In the genomic region with DNA sequence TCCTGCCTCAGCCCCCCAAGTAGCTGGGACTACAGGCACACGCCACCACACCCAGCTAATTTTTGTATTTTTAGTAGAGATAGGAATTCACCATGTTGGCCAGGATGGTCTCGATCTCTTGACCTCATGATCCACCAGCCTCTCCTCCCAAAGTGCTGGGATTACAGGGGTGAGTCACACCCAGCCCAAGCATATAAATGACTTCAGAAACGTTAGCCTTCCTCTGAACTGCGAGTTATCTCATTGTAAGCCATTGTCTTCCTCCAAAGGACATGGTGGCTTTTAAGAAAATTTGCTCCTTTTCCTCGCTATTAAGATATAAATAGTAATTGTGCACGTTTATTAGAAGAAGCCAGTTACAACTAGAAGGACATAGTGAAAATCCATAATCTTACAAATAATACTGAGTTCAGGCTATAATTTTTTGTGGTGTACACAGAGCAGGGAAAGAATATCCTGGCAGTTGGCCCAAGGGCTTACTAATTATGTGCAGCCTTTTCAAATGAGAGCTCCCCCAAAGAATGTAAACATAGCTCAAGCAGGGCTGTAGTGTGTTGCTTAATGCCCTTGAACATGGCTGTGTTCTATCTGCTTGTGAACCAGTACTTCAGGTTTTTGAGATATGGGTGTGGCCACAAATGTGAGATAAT, we compare ENCODE assay signal across 9 cellular contexts.
DNase-seq lines count a peak whose midpoint lies in the region; ATAC-seq, FAIRE-seq and TF ChIP-seq lines count a peak whose summit lies in the region.
"Had no signal": no experiment of that assay in that cellular context is flagged by ENCODE, and none has a peak within 500 bp of the region (broad histone marks: within the 10 kb centered on the region; RNA-seq: fewer than 3 reads in every experiment).

No MANE protein-coding gene starts in this region.

- peak; percentile 48 for FAIRE-seq in GM19239 (lab: Jason Lieb, UNC)
- FAIRE-seq in pancreas (lab: Jason Lieb, UNC): peak; percentile 61
- FAIRE-seq in RCC 7860 (lab: Jason Lieb, UNC): no peak

- no peaks in the 10 kb centered on the region for H3K27me3 ChIP-seq in colonic mucosa
- no peaks in the 10 kb centered on the region for H3K27me3 ChIP-seq in pancreas

- H3K27ac ChIP-seq in colonic mucosa (peak overlapping the region; percentile 0), pancreas (peak overlapping the region in 2 of 4 donors; percentile 11 to 49)

- no peaks in the 10 kb centered on the region for H3K9me3 Mint-ChIP-seq in activated CD4-positive, alpha-beta T cell treated with anti-CD3 and anti-CD28 coated beads for 36 hours (ENCODE audit: low read depth)
- H3K9me3 Mint-ChIP-seq: central memory CD8-positive, alpha-beta T cell had no signal

- POLR2A ChIA-PET in activated CD4-positive, alpha-beta T cell treated with anti-CD3 and anti-CD28 coated beads for 36 hours (lab: Charles Lee): no interaction called here

- H3K4me3 ChIP-seq in colonic mucosa: no peak overlapping the region
- no peak overlapping the region for H3K4me3 ChIP-seq in pancreas

- H3K36me3 ChIP-seq in colonic mucosa: no peaks in the 10 kb centered on the region
- no peaks in the 10 kb centered on the region for H3K36me3 ChIP-seq in pancreas

- H3K4me3 Mint-ChIP-seq in activated CD4-positive, alpha-beta T cell treated with anti-CD3 and anti-CD28 coated beads for 36 hours: no peak overlapping the region
- H3K4me3 Mint-ChIP-seq: central memory CD8-positive, alpha-beta T cell had no signal

- no peak overlapping the region for H3K27ac Mint-ChIP-seq in activated CD4-positive, alpha-beta T cell treated with anti-CD3 and anti-CD28 coated beads for 36 hours

- no peak overlapping the region for H3K9ac ChIP-seq in colonic mucosa (ENCODE audit: low read depth in 2 of 2, low read length in 2 of 2)

- 43 to 47% methylated on average over 6 of the region's 6 CpGs for WGBS in pancreas, 2 donors

- intact Hi-C loops in colonic mucosa (cut with DNase I) (no loop called here), pancreas (cut with DNase I) (no loop called here)
- intact Hi-C loops in activated CD4-positive, alpha-beta T cell treated with anti-CD3 and anti-CD28 coated beads for 36 hours (cut with DNase I, micrococcal nuclease): no loop called here

- H3K27me3 Mint-ChIP-seq in activated CD4-positive, alpha-beta T cell treated with anti-CD3 and anti-CD28 coated beads for 36 hours: no peaks in the 10 kb centered on the region
- H3K27me3 Mint-ChIP-seq: central memory CD8-positive, alpha-beta T cell had no signal

- H3K9me3 ChIP-seq in colonic mucosa (no peaks in the 10 kb centered on the region), pancreas (no peaks in the 10 kb centered on the region)

- H3K4me1 ChIP-seq in colonic mucosa: no peaks in the 10 kb centered on the region
- peaks cover 7 to 21% (median 13%) of the 10 kb centered on the region in 3 donors for H3K4me1 ChIP-seq in pancreas

- TF ChIP-seq CTCF in colonic mucosa (IDR thresholded peaks at IDR 0.05) (no peak), pancreas (IDR thresholded peaks at IDR 0.05) (no peak)

- ATAC-seq in pancreas (peak; percentile 95 to 98 (median 96)), HG03342 (IDR thresholded peaks at IDR 0.05; ENCODE audit: unreplicated experiment) (no peak)
- ATAC-seq in activated CD4-positive, alpha-beta T cell treated with anti-CD3 and anti-CD28 coated beads for 36 hours: no peak

- CTCF ChIA-PET in activated CD4-positive, alpha-beta T cell treated with anti-CD3 and anti-CD28 coated beads for 36 hours (lab: Charles Lee): interaction anchor here (1.1 kb wide), 1 partner anchor 52 kb away, joined by 3 read pairs; no protein-coding TSS in a partner anchor

- H3K36me3 Mint-ChIP-seq in activated CD4-positive, alpha-beta T cell treated with anti-CD3 and anti-CD28 coated beads for 36 hours (ENCODE audit: low read depth): no peaks in the 10 kb centered on the region

- DNase-seq in GM19239 (ENCODE audit: insufficient read length, low spot score): no peak
- peak; percentile 20 for DNase-seq in NCI-H2171 (lab: John Stamatoyannopoulos, UW)
- peak; percentile 57 for DNase-seq in colonic mucosa
- peak in 3 of 6 donors; percentile 55 to 79 (median 57) for DNase-seq in pancreas
- no peak for DNase-seq in RCC 7860 (ENCODE audit: low spot score)
- DNase-seq in activated CD4-positive, alpha-beta T cell treated with anti-CD3 and anti-CD28 coated beads for 36 hours: no peak
- DNase-seq in GM19240 (ENCODE audit: insufficient read length, low spot score): no peak

- no peaks in the 10 kb centered on the region for H3K4me1 Mint-ChIP-seq in activated CD4-positive, alpha-beta T cell treated with anti-CD3 and anti-CD28 coated beads for 36 hours
- H3K4me1 Mint-ChIP-seq: central memory CD8-positive, alpha-beta T cell had no signal

Comparison
In these comparisons a context has a peak if more than half of its experiments do, and no peak if none do; other contexts are left out.
1. DNase-seq: peak in NCI-H2171 (single experiment) and colonic mucosa (single experiment); none in GM19239 (single experiment), RCC 7860 (single experiment), activated CD4-positive, alpha-beta T cell treated with anti-CD3 and anti-CD28 coated beads for 36 hours (single experiment) and GM19240 (single experiment).
2. ATAC-seq: peak in pancreas (4 of 4); none in HG03342 (single experiment) and activated CD4-positive, alpha-beta T cell treated with anti-CD3 and anti-CD28 coated beads for 36 hours (single experiment).